Comparison of ENCODE assay signal across 17 cellular contexts in genomic region chr16:64925166-64925565, GRCh38.
"Had no signal": no experiment of that assay in that cellular context is flagged by ENCODE, and none has a peak within 500 bp of the region (broad histone marks: within the 10 kb centered on the region; RNA-seq: fewer than 3 reads in every experiment).

No MANE protein-coding gene starts in this region.

- ATAC-seq: left lobe of liver, lower lobe of right lung, pancreas, right cardiac atrium had no signal

- H3K27ac ChIP-seq: coronary artery, heart left ventricle, lower lobe of right lung, pancreas, stomach had no signal

- H3K36me3 ChIP-seq: heart left ventricle, lower lobe of right lung, pancreas, stomach had no signal

- DNase-seq: central memory CD4-positive, alpha-beta T cell; effector CD4-positive, alpha-beta T cell; endodermal cell; hippocampal formation; lower lobe of right lung; midbrain; naive B cell; occipital lobe; pancreas; right cardiac atrium; stimulated activated naive CD4-positive, alpha-beta T cell; stomach; substantia nigra; trophoblast cell had no signal

- H3K27me3 ChIP-seq: heart left ventricle, pancreas, stomach had no signal

- H3K4me3 ChIP-seq: coronary artery, heart left ventricle, lower lobe of right lung, pancreas, stomach had no signal

- H3K4me1 ChIP-seq: heart left ventricle, lower lobe of right lung, pancreas, stomach had no signal
